21 cellular contexts compared by ENCODE assay signal in the genomic region with DNA sequence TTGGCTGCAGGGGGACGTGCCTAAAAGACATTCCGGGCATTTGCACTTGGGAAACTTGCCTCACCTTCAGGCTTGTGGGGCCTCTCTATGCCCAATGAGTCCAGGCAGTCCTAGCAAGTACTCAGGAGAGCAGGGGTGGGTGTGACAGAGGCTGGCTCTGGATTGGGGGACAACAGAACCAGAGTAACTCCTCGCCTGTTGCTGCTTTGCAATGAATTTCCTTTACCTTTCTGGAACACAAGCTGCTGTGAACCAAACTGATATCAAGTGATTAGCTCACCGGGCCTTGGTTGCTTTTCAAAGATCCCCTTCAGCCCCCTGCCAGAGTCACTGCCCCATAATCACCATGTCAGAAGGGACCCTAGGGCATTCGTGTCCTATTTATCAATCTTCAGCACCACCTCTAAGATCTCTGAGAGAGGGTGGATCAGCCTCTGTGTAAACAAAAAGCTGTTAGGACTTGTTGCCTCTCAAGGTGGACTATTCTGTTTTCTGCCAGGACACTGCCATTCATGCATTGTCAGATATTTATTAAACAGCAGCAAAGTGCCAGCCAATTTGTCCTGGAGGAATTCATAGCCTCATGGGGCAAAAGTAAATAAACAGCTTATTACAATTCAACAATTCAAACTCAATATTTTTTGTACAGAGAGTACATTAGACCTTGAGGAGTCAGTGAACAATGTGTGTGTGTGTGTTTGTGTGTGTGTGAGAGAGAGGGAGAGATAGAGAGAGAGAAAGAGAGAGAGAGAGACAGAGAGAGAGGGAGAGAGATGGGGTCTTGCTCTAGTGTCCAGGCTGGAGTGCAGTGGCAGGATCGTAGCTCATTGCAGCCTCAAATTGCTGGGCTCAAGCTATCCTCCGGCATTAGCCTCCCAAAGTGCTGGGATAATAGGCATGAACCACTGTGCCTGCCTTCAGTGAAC. TPM values are rescaled to one million over a fixed set of nuclear protein-coding genes. Genes with fewer than 3 reads are reported as not detected.
A peak's percentile ranks its signal among the peaks of the same experiment; 100 is the strongest.
DNase-seq lines count a peak whose midpoint lies in the region; ATAC-seq, FAIRE-seq and TF ChIP-seq lines count a peak whose summit lies in the region.
"Had no signal": no experiment of that assay in that cellular context is flagged by ENCODE, and none has a peak within 500 bp of the region (broad histone marks: within the 10 kb centered on the region; RNA-seq: fewer than 3 reads in every experiment).

No MANE protein-coding gene starts in this region.

- TF ChIP-seq EP300 in HepG2 (IDR thresholded peaks at IDR 0.05; ENCODE audit: low read depth in 2 of 2, low read length in 2 of 2) (no peak), HepG2 (CRISPR knock-in tag; IDR thresholded peaks at IDR 0.05; ENCODE audit: borderline replicate concordance) (no peak)

- FAIRE-seq in HepG2 (lab: Jason Lieb, UNC), result no peak

- H3K36me3 ChIP-seq in HepG2 (replicated peaks in 1 of 2; ENCODE audit: control insufficient read depth in 1 of 2, insufficient read depth in 2 of 2, low read length in 2 of 2), result no peaks in the 10 kb centered on the region
- no peaks in the 10 kb centered on the region for H3K36me3 ChIP-seq in right lobe of liver
- H3K36me3 ChIP-seq in prostate gland, result no peaks in the 10 kb centered on the region

- TF ChIP-seq CTCF in HepG2 (CRISPR knock-in tag; IDR thresholded peaks at IDR 0.05) (no peak), right lobe of liver (IDR thresholded peaks at IDR 0.05) (no peak), prostate gland (IDR thresholded peaks at IDR 0.05) (no peak)

- ATAC-seq in HepG2, result no peak; the same call in 2 of the 3 replicates
- no peak for ATAC-seq in right lobe of liver
- no peak for ATAC-seq in T-helper 17 cell
- peak; percentile 26 for ATAC-seq in esophagus mucosa

- no peak overlapping the region for H3K4me2 ChIP-seq in HepG2 (ENCODE audit: low read depth, low read length)

- peak overlapping the region; percentile 79 for H3K27ac Mint-ChIP-seq in T-helper 17 cell
- H3K27ac Mint-ChIP-seq in activated CD4-positive, alpha-beta memory T cell treated with anti-CD3 and anti-CD28 coated beads, Interleukin-2, amount 10 ng/mL, durations not matched to agents 7 days and 5 days, result no peak overlapping the region

- no peak overlapping the region for H3K4me3 Mint-ChIP-seq in T-helper 17 cell
- H3K4me3 Mint-ChIP-seq in activated CD4-positive, alpha-beta memory T cell treated with anti-CD3 and anti-CD28 coated beads, Interleukin-2, amount 10 ng/mL, durations not matched to agents 7 days and 5 days, result no peak overlapping the region
- H3K4me3 Mint-ChIP-seq: H9, IgD-negative memory B cell had no signal

- in situ Hi-C loops in HepG2 (cut with HindIII; ENCODE audit: extremely low pct_ligation_motif_present, low pct_unique_long_range_greater_than_20kb), result no loop called here

- 28% methylated on average over 7 of the region's 7 CpGs for WGBS in HepG2 (ENCODE audit: low lambda C conversion rate)
- 82% methylated on average over 4 of the region's 7 CpGs for WGBS in right lobe of liver (ENCODE audit: insufficient coverage, low coverage, low lambda C conversion rate, missing lambda C conversion rate)
- WGBS in prostate gland, result 58% methylated on average over 7 of the region's 7 CpGs

- no peak for TF ChIP-seq POLR2A in HepG2 (IDR thresholded peaks at IDR 0.05; ENCODE audit: insufficient read depth in 1 of 2, low read depth in 2 of 2, low read length in 2 of 2)
- no peak for TF ChIP-seq POLR2A in right lobe of liver (IDR thresholded peaks at IDR 0.05)
- TF ChIP-seq POLR2A in prostate gland (IDR thresholded peaks at IDR 0.05), result no peak

- no peak overlapping the region for H3K4me3 ChIP-seq in HepG2 (replicated peaks in 1 of 3; ENCODE audit: insufficient read depth in 1 of 3, low read depth in 2 of 3, low read length in 3 of 3)
- no peak overlapping the region for H3K4me3 ChIP-seq in right lobe of liver
- no peak overlapping the region for H3K4me3 ChIP-seq in prostate gland
- H3K4me3 ChIP-seq: SJSA1 had no signal

- BruUV-seq in HepG2 (replicated peaks; lab: Mats Ljungman, UMichigan), result no TSS peak

- H3K4me1 Mint-ChIP-seq in T-helper 17 cell, result peaks cover 2% of the 10 kb centered on the region
- peaks cover 4% of the 10 kb centered on the region for H3K4me1 Mint-ChIP-seq in activated CD4-positive, alpha-beta memory T cell treated with anti-CD3 and anti-CD28 coated beads, Interleukin-2, amount 10 ng/mL, durations not matched to agents 7 days and 5 days
- H3K4me1 Mint-ChIP-seq: IgD-negative memory B cell had no signal

- DNase-seq in HepG2 (ENCODE audit: low spot score), result no peak
- no peak for DNase-seq in right lobe of liver
- no peak for DNase-seq in T-helper 17 cell
- no peak for DNase-seq in prostate gland (ENCODE audit: low spot score)
- no peak for DNase-seq in NCI-H2196 treated with DMSO at 0.1 percent for 48 hours (lab: John Stamatoyannopoulos, UW; ENCODE audit: unreplicated experiment)
- DNase-seq in activated CD4-positive, alpha-beta memory T cell treated with anti-CD3 and anti-CD28 coated beads, Interleukin-2, amount 10 ng/mL, durations not matched to agents 7 days and 5 days, result no peak
- DNase-seq in globus pallidus (ENCODE audit: low spot score), result no peak
- DNase-seq: C1 segment of cervical spinal cord; DMS 273 treated with DMSO at 0.1 percent for 48 hours; H9; MV-4-11; NCI-H146; NCI-H2081; NCI-H2227 treated with DMSO at 0.1 percent for 48 hours; NCI-H526; NK-92 treated with Interleukin-12 subunit alpha and Interleukin-12 subunit beta, amount 100 ng/mL, for 24 hours had no signal

- H3K79me2 ChIP-seq in HepG2 (ENCODE audit: insufficient read depth, low read length), result no peaks in the 10 kb centered on the region

- no peaks in the 10 kb centered on the region for H3K9me3 ChIP-seq in HepG2 (ENCODE audit: low read length)
- no peaks in the 10 kb centered on the region for H3K9me3 ChIP-seq in right lobe of liver
- no peaks in the 10 kb centered on the region for H3K9me3 ChIP-seq in T-helper 17 cell (ENCODE audit: control insufficient read depth, low read length, poor library complexity, severe bottlenecking)
- H3K9me3 ChIP-seq in prostate gland, result no peaks in the 10 kb centered on the region
- H3K9me3 ChIP-seq: SJSA1 had no signal

- H3K36me3 Mint-ChIP-seq in T-helper 17 cell (ENCODE audit: low read depth), result peaks cover 6% of the 10 kb centered on the region
- no peaks in the 10 kb centered on the region for H3K36me3 Mint-ChIP-seq in activated CD4-positive, alpha-beta memory T cell treated with anti-CD3 and anti-CD28 coated beads, Interleukin-2, amount 10 ng/mL, durations not matched to agents 7 days and 5 days (ENCODE audit: low read depth)

- no peaks in the 10 kb centered on the region for H4K20me1 ChIP-seq in HepG2 (ENCODE audit: insufficient read depth, low read length)

- POLR2A ChIA-PET in HepG2 (lab: Yijun Ruan, JAX), result interaction anchor here (1.2 to 2.0 kb wide), 2 partner anchors 13 to 51 kb away, joined by 4 to 10 read pairs; partner anchors contain the start of genes CBLN3 and KHNYN
- POLR2A ChIA-PET in activated CD4-positive, alpha-beta memory T cell treated with anti-CD3 and anti-CD28 coated beads, Interleukin-2, amount 10 ng/mL, durations not matched to agents 7 days and 5 days (lab: Charles Lee), result interaction anchor here (1.2 kb wide), 2 partner anchors 39 to 51 kb away, joined by 3 read pairs; partner anchors contain the start of genes CBLN3, KHNYN and RIPK3

- no peak overlapping the region for H2AFZ ChIP-seq in HepG2 (ENCODE audit: low read length)

- H3K9ac ChIP-seq in HepG2 (ENCODE audit: insufficient read depth, low read depth, low read length), result no peak overlapping the region

- CTCF ChIA-PET in HepG2 (lab: Yijun Ruan, JAX; ENCODE audit: low intra/inter-chr PET ratio, low total read pairs), result no interaction called here
- CTCF ChIA-PET in activated CD4-positive, alpha-beta memory T cell treated with anti-CD3 and anti-CD28 coated beads, Interleukin-2, amount 10 ng/mL, durations not matched to agents 7 days and 5 days (lab: Charles Lee), result no interaction called here

- intact Hi-C loops in HepG2 (cut with micrococcal nuclease; ENCODE audit: unreplicated experiment), result no loop called here
- intact Hi-C loops in right lobe of liver (cut with DNase I), result no loop called here
- intact Hi-C loops in prostate gland (cut with DNase I), result no loop called here

- H3K27ac ChIP-seq in HepG2 (ENCODE audit: extremely low read length, insufficient read depth, low read length) (no peak overlapping the region), right lobe of liver (no peak overlapping the region), prostate gland (peak overlapping the region; percentile 4 to 10)
- H3K27ac ChIP-seq: SJSA1 had no signal

- H3K4me1 ChIP-seq in HepG2 (ENCODE audit: insufficient read depth, low read length) (peaks cover 14% of the 10 kb centered on the region), right lobe of liver (no peaks in the 10 kb centered on the region), prostate gland (replicated peaks) (no peaks in the 10 kb centered on the region)
- H3K4me1 ChIP-seq: SJSA1 had no signal

- H3K27me3 ChIP-seq in HepG2 (ENCODE audit: control insufficient read depth in 1 of 2, insufficient read depth in 2 of 2, low read length in 2 of 2) (peaks cover 7 to 58% of the 10 kb centered on the region in 2 experiments; a peak in 4 of 5 replicates), right lobe of liver (no peaks in the 10 kb centered on the region), prostate gland (replicated peaks; ENCODE audit: insufficient read depth) (no peaks in the 10 kb centered on the region)
- H3K27me3 ChIP-seq: SJSA1 had no signal

- TF ChIP-seq RAD21 in HepG2 (CRISPR knock-in tag; IDR thresholded peaks at IDR 0.05), result no peak

- H3K9me3 Mint-ChIP-seq in activated CD4-positive, alpha-beta memory T cell treated with anti-CD3 and anti-CD28 coated beads, Interleukin-2, amount 10 ng/mL, durations not matched to agents 7 days and 5 days, result no peaks in the 10 kb centered on the region
- H3K9me3 Mint-ChIP-seq: H9, IgD-negative memory B cell had no signal

- peaks cover 35% of the 10 kb centered on the region for H3K27me3 Mint-ChIP-seq in T-helper 17 cell
- peaks cover 6% of the 10 kb centered on the region for H3K27me3 Mint-ChIP-seq in activated CD4-positive, alpha-beta memory T cell treated with anti-CD3 and anti-CD28 coated beads, Interleukin-2, amount 10 ng/mL, durations not matched to agents 7 days and 5 days
- H3K27me3 Mint-ChIP-seq: IgD-negative memory B cell had no signal

RNA-seq across cellular contexts. Expression of gene NFATC4, which starts 11.3 kb away (rescaled TPM):
- total RNA-seq in HepG2 (2016; rRNA removed; fragmentation: Illumina TruSeq; extraction: Trizol) (0.04 TPM in 1 of 2 replicates, not detected in the other), right lobe of liver (1 to 10 TPM; 1.0 to 3.7 (median 2.0) TPM), T-helper 17 cell (not detected), esophagus mucosa (3.4 TPM), prostate gland (10 to 100 TPM in 1 of 2 donors, 1 to 10 TPM in 1; 6.3 to 41.1 TPM)
- not detected in 2 replicates for total RNA-seq in HepG2 (2016; cell fraction: cytosol; rRNA removed; fragmentation: Illumina TruSeq; extraction: Trizol; ENCODE audit: low read depth)
- 0.11 TPM in 1 of 2 replicates, not detected in the other for total RNA-seq in HepG2 (2016; cell fraction: insoluble cytoplasmic fraction; rRNA removed; fragmentation: Illumina TruSeq; extraction: Trizol)
- total RNA-seq in HepG2 (2016; cell fraction: membrane; rRNA removed; fragmentation: Illumina TruSeq; extraction: Trizol), result not detected in 2 replicates
- 0.34 TPM in 1 of 2 replicates, not detected in the other for total RNA-seq in HepG2 (2016; cell fraction: nucleus; rRNA removed; fragmentation: Illumina TruSeq; extraction: Trizol)
- polyA plus RNA-seq in HepG2 (2011; rRNA removed), result 0.15 and 0.24 TPM in 2 replicates
- polyA plus RNA-seq in HepG2 (2011; cell fraction: cytosol; rRNA removed), result 0.03 and 0.05 TPM in 2 replicates
- 1.6 and 2.4 TPM in 2 replicates for polyA plus RNA-seq in HepG2 (2011; cell fraction: nucleus; rRNA removed)
- polyA plus RNA-seq in HepG2 (2012), result 0.17 and 0.40 TPM in 2 replicates
- not detected in 2 replicates for polyA plus RNA-seq in HepG2 (2016; cell fraction: cytosol; fragmentation: Illumina TruSeq; extraction: Trizol; ENCODE audit: low read depth)
- not detected in 2 replicates for polyA plus RNA-seq in HepG2 (2016; cell fraction: insoluble cytoplasmic fraction; fragmentation: Illumina TruSeq; extraction: Trizol; ENCODE audit: low read depth)
- not detected in 2 replicates for polyA plus RNA-seq in HepG2 (2016; cell fraction: membrane; fragmentation: Illumina TruSeq; extraction: Trizol; ENCODE audit: low read depth)
- 0.47 TPM in 1 of 2 replicates, not detected in the other for polyA plus RNA-seq in HepG2 (2016; cell fraction: nucleus; fragmentation: Illumina TruSeq; extraction: Trizol; ENCODE audit: insufficient read depth, low read depth)
- 0.32 TPM in 1 of 2 replicates, not detected in the other for polyA minus RNA-seq in HepG2 (2011; rRNA and poly(A)+ RNA removed; ENCODE audit: low replicate concordance)
- polyA minus RNA-seq in HepG2 (2011; cell fraction: cytosol; rRNA and poly(A)+ RNA removed), result not detected in 2 replicates
- 0.37 and 0.39 TPM in 2 replicates for polyA minus RNA-seq in HepG2 (2011; cell fraction: nucleus; rRNA and poly(A)+ RNA removed)
- not detected for total RNA-seq in activated CD4-positive, alpha-beta memory T cell treated with anti-CD3 and anti-CD28 coated beads, Interleukin-2, amount 10 ng/mL, durations not matched to agents 7 days and 5 days

RNA-seq across cellular contexts. Expression of gene NYNRIN, which starts 19.6 kb away (rescaled TPM):
- 1.1 and 1.3 TPM in 2 replicates for total RNA-seq in HepG2 (2016; rRNA removed; fragmentation: Illumina TruSeq; extraction: Trizol)
- 0.09 and 0.10 TPM in 2 replicates for total RNA-seq in HepG2 (2016; cell fraction: cytosol; rRNA removed; fragmentation: Illumina TruSeq; extraction: Trizol; ENCODE audit: low read depth)
- 0.91 and 1.1 TPM in 2 replicates for total RNA-seq in HepG2 (2016; cell fraction: insoluble cytoplasmic fraction; rRNA removed; fragmentation: Illumina TruSeq; extraction: Trizol)
- 0.24 and 0.34 TPM in 2 replicates for total RNA-seq in HepG2 (2016; cell fraction: membrane; rRNA removed; fragmentation: Illumina TruSeq; extraction: Trizol)
- 1.0 and 1.4 TPM in 2 replicates for total RNA-seq in HepG2 (2016; cell fraction: nucleus; rRNA removed; fragmentation: Illumina TruSeq; extraction: Trizol)
- 0.63 and 0.95 TPM in 2 replicates for polyA plus RNA-seq in HepG2 (2011; rRNA removed)
- polyA plus RNA-seq in HepG2 (2011; cell fraction: cytosol; rRNA removed), result 0.39 and 0.44 TPM in 2 replicates
- polyA plus RNA-seq in HepG2 (2011; cell fraction: nucleus; rRNA removed), result 2.0 and 2.1 TPM in 2 replicates
- polyA plus RNA-seq in HepG2 (2012), result 1.8 and 5.9 TPM in 2 replicates
- polyA plus RNA-seq in HepG2 (2016; cell fraction: cytosol; fragmentation: Illumina TruSeq; extraction: Trizol; ENCODE audit: low read depth), result 0.07 and 0.08 TPM in 2 replicates
- polyA plus RNA-seq in HepG2 (2016; cell fraction: insoluble cytoplasmic fraction; fragmentation: Illumina TruSeq; extraction: Trizol; ENCODE audit: low read depth), result 0.72 and 0.83 TPM in 2 replicates
- polyA plus RNA-seq in HepG2 (2016; cell fraction: membrane; fragmentation: Illumina TruSeq; extraction: Trizol; ENCODE audit: low read depth), result 0.13 and 0.14 TPM in 2 replicates
- 1.2 and 1.5 TPM in 2 replicates for polyA plus RNA-seq in HepG2 (2016; cell fraction: nucleus; fragmentation: Illumina TruSeq; extraction: Trizol; ENCODE audit: insufficient read depth, low read depth)
- polyA minus RNA-seq in HepG2 (2011; rRNA and poly(A)+ RNA removed; ENCODE audit: low replicate concordance), result 2.4 TPM in 1 of 2 replicates, not detected in the other
- 1.4 and 1.5 TPM in 2 replicates for polyA minus RNA-seq in HepG2 (2011; cell fraction: cytosol; rRNA and poly(A)+ RNA removed)
- polyA minus RNA-seq in HepG2 (2011; cell fraction: nucleus; rRNA and poly(A)+ RNA removed), result 1.7 and 1.9 TPM in 2 replicates
- 1 to 10 TPM; 1.8 to 6.1 (median 2.7) TPM for total RNA-seq in right lobe of liver
- total RNA-seq in T-helper 17 cell, result under 1 TPM in 1 of 2 donors, not detected in 1; 0.22 TPM
- total RNA-seq in esophagus mucosa, result 6.1 TPM
- total RNA-seq in prostate gland, result 10 to 100 TPM; 10.5 to 26.5 TPM
- total RNA-seq in activated CD4-positive, alpha-beta memory T cell treated with anti-CD3 and anti-CD28 coated beads, Interleukin-2, amount 10 ng/mL, durations not matched to agents 7 days and 5 days, result under 1 TPM; 0.18 TPM
- polyA plus RNA-seq: IgD-negative memory B cell had no signal

RNA-seq across cellular contexts. Expression of gene RIPK3, which starts 39.5 kb away (rescaled TPM):
- total RNA-seq in HepG2 (2016; rRNA removed; fragmentation: Illumina TruSeq; extraction: Trizol) (not detected in 2 replicates), right lobe of liver (1 to 10 TPM in 2 of 6 experiments, under 1 TPM in 4; 0.70 to 1.6 (median 0.90) TPM), T-helper 17 cell (10 to 100 TPM; 22.7 to 26.1 TPM), esophagus mucosa (10.5 TPM), prostate gland (1 to 10 TPM; 1.9 to 7.6 TPM)
- total RNA-seq in HepG2 (2016; cell fraction: cytosol; rRNA removed; fragmentation: Illumina TruSeq; extraction: Trizol; ENCODE audit: low read depth), result not detected in 2 replicates
- total RNA-seq in HepG2 (2016; cell fraction: insoluble cytoplasmic fraction; rRNA removed; fragmentation: Illumina TruSeq; extraction: Trizol), result not detected in 2 replicates
- total RNA-seq in HepG2 (2016; cell fraction: membrane; rRNA removed; fragmentation: Illumina TruSeq; extraction: Trizol), result not detected in 2 replicates
- total RNA-seq in HepG2 (2016; cell fraction: nucleus; rRNA removed; fragmentation: Illumina TruSeq; extraction: Trizol), result not detected in 2 replicates
- not detected in 2 replicates for polyA plus RNA-seq in HepG2 (2011; rRNA removed)
- polyA plus RNA-seq in HepG2 (2011; cell fraction: cytosol; rRNA removed), result not detected in 2 replicates
- polyA plus RNA-seq in HepG2 (2011; cell fraction: nucleus; rRNA removed), result not detected in 2 replicates
- not detected in 2 replicates for polyA plus RNA-seq in HepG2 (2012)
- not detected in 2 replicates for polyA plus RNA-seq in HepG2 (2016; cell fraction: cytosol; fragmentation: Illumina TruSeq; extraction: Trizol; ENCODE audit: low read depth)
- not detected in 2 replicates for polyA plus RNA-seq in HepG2 (2016; cell fraction: insoluble cytoplasmic fraction; fragmentation: Illumina TruSeq; extraction: Trizol; ENCODE audit: low read depth)
- polyA plus RNA-seq in HepG2 (2016; cell fraction: membrane; fragmentation: Illumina TruSeq; extraction: Trizol; ENCODE audit: low read depth), result not detected in 2 replicates
- polyA plus RNA-seq in HepG2 (2016; cell fraction: nucleus; fragmentation: Illumina TruSeq; extraction: Trizol; ENCODE audit: insufficient read depth, low read depth), result not detected in 2 replicates
- not detected in 2 replicates for polyA minus RNA-seq in HepG2 (2011; rRNA and poly(A)+ RNA removed; ENCODE audit: low replicate concordance)
- not detected in 2 replicates for polyA minus RNA-seq in HepG2 (2011; cell fraction: cytosol; rRNA and poly(A)+ RNA removed)
- not detected in 2 replicates for polyA minus RNA-seq in HepG2 (2011; cell fraction: nucleus; rRNA and poly(A)+ RNA removed)
- total RNA-seq in activated CD4-positive, alpha-beta memory T cell treated with anti-CD3 and anti-CD28 coated beads, Interleukin-2, amount 10 ng/mL, durations not matched to agents 7 days and 5 days, result 10 to 100 TPM; 37.3 to 38.0 TPM
- total RNA-seq: A673, SJSA1 had no signal

RNA-seq across cellular contexts. Expression of gene ADCY4, which starts 44.4 kb away (rescaled TPM):
- total RNA-seq in HepG2 (2016; rRNA removed; fragmentation: Illumina TruSeq; extraction: Trizol), result not detected in 2 replicates
- not detected in 2 replicates for total RNA-seq in HepG2 (2016; cell fraction: cytosol; rRNA removed; fragmentation: Illumina TruSeq; extraction: Trizol; ENCODE audit: low read depth)
- not detected in 2 replicates for total RNA-seq in HepG2 (2016; cell fraction: insoluble cytoplasmic fraction; rRNA removed; fragmentation: Illumina TruSeq; extraction: Trizol)
- not detected in 2 replicates for total RNA-seq in HepG2 (2016; cell fraction: membrane; rRNA removed; fragmentation: Illumina TruSeq; extraction: Trizol)
- total RNA-seq in HepG2 (2016; cell fraction: nucleus; rRNA removed; fragmentation: Illumina TruSeq; extraction: Trizol), result not detected in 2 replicates
- polyA plus RNA-seq in HepG2 (2011; rRNA removed), result 0.03 TPM in 1 of 2 replicates, not detected in the other
- polyA plus RNA-seq in HepG2 (2011; cell fraction: cytosol; rRNA removed), result not detected in 2 replicates
- 0.31 and 0.50 TPM in 2 replicates for polyA plus RNA-seq in HepG2 (2011; cell fraction: nucleus; rRNA removed)
- 0.20 TPM in 1 of 2 replicates, not detected in the other for polyA plus RNA-seq in HepG2 (2012)
- not detected in 2 replicates for polyA plus RNA-seq in HepG2 (2016; cell fraction: cytosol; fragmentation: Illumina TruSeq; extraction: Trizol; ENCODE audit: low read depth)
- not detected in 2 replicates for polyA plus RNA-seq in HepG2 (2016; cell fraction: insoluble cytoplasmic fraction; fragmentation: Illumina TruSeq; extraction: Trizol; ENCODE audit: low read depth)
- polyA plus RNA-seq in HepG2 (2016; cell fraction: membrane; fragmentation: Illumina TruSeq; extraction: Trizol; ENCODE audit: low read depth), result not detected in 2 replicates
- 0.19 TPM in 1 of 2 replicates, not detected in the other for polyA plus RNA-seq in HepG2 (2016; cell fraction: nucleus; fragmentation: Illumina TruSeq; extraction: Trizol; ENCODE audit: insufficient read depth, low read depth)
- 0.22 TPM in 1 of 2 replicates, not detected in the other for polyA minus RNA-seq in HepG2 (2011; rRNA and poly(A)+ RNA removed; ENCODE audit: low replicate concordance)
- polyA minus RNA-seq in HepG2 (2011; cell fraction: cytosol; rRNA and poly(A)+ RNA removed), result not detected in 2 replicates
- 0.99 TPM in 1 of 2 replicates, not detected in the other for polyA minus RNA-seq in HepG2 (2011; cell fraction: nucleus; rRNA and poly(A)+ RNA removed)
- total RNA-seq in right lobe of liver, result 1 to 10 TPM; 2.3 to 7.2 (median 3.9) TPM
- total RNA-seq in T-helper 17 cell, result 1 to 10 TPM; 5.4 to 7.9 TPM
- total RNA-seq in esophagus mucosa, result 4.5 TPM
- total RNA-seq in prostate gland, result 10 to 100 TPM; 19.4 to 28.7 TPM
- total RNA-seq in activated CD4-positive, alpha-beta memory T cell treated with anti-CD3 and anti-CD28 coated beads, Interleukin-2, amount 10 ng/mL, durations not matched to agents 7 days and 5 days, result 1 to 10 TPM; 4.5 to 5.9 TPM
- total RNA-seq: HT1080, SJSA1 had no signal

RNA-seq across cellular contexts. Expression of gene CBLN3, which starts 50.2 kb away (rescaled TPM):
- total RNA-seq in HepG2 (2016; rRNA removed; fragmentation: Illumina TruSeq; extraction: Trizol) (0.45 and 0.66 TPM in 2 replicates), right lobe of liver (1 to 10 TPM in 4 of 6 experiments, under 1 TPM in 2; 0.74 to 1.8 (median 1.2) TPM), T-helper 17 cell (1 to 10 TPM; 4.2 to 6.0 TPM), esophagus mucosa (0.44 TPM), prostate gland (10 to 100 TPM in 1 of 2 donors, 1 to 10 TPM in 1; 2.4 to 11.1 TPM)
- total RNA-seq in HepG2 (2016; cell fraction: cytosol; rRNA removed; fragmentation: Illumina TruSeq; extraction: Trizol; ENCODE audit: low read depth), result 0.62 and 0.81 TPM in 2 replicates
- 0.58 and 0.78 TPM in 2 replicates for total RNA-seq in HepG2 (2016; cell fraction: insoluble cytoplasmic fraction; rRNA removed; fragmentation: Illumina TruSeq; extraction: Trizol)
- 1.3 TPM in 2 replicates for total RNA-seq in HepG2 (2016; cell fraction: membrane; rRNA removed; fragmentation: Illumina TruSeq; extraction: Trizol)
- 0.47 and 0.60 TPM in 2 replicates for total RNA-seq in HepG2 (2016; cell fraction: nucleus; rRNA removed; fragmentation: Illumina TruSeq; extraction: Trizol)
- polyA plus RNA-seq in HepG2 (2011; rRNA removed), result 0.74 and 0.98 TPM in 2 replicates
- 0.71 and 0.97 TPM in 2 replicates for polyA plus RNA-seq in HepG2 (2011; cell fraction: cytosol; rRNA removed)
- polyA plus RNA-seq in HepG2 (2011; cell fraction: nucleus; rRNA removed), result 1.3 and 1.8 TPM in 2 replicates
- polyA plus RNA-seq in HepG2 (2012), result 0.77 and 1.9 TPM in 2 replicates
- polyA plus RNA-seq in HepG2 (2016; cell fraction: cytosol; fragmentation: Illumina TruSeq; extraction: Trizol; ENCODE audit: low read depth), result 0.70 and 0.86 TPM in 2 replicates
- 0.62 and 1.3 TPM in 2 replicates for polyA plus RNA-seq in HepG2 (2016; cell fraction: insoluble cytoplasmic fraction; fragmentation: Illumina TruSeq; extraction: Trizol; ENCODE audit: low read depth)
- 1.4 TPM in 2 replicates for polyA plus RNA-seq in HepG2 (2016; cell fraction: membrane; fragmentation: Illumina TruSeq; extraction: Trizol; ENCODE audit: low read depth)
- polyA plus RNA-seq in HepG2 (2016; cell fraction: nucleus; fragmentation: Illumina TruSeq; extraction: Trizol; ENCODE audit: insufficient read depth, low read depth), result 1.3 and 1.6 TPM in 2 replicates
- polyA minus RNA-seq in HepG2 (2011; rRNA and poly(A)+ RNA removed; ENCODE audit: low replicate concordance), result 0.37 and 0.92 TPM in 2 replicates
- polyA minus RNA-seq in HepG2 (2011; cell fraction: cytosol; rRNA and poly(A)+ RNA removed), result 0.30 and 0.35 TPM in 2 replicates
- polyA minus RNA-seq in HepG2 (2011; cell fraction: nucleus; rRNA and poly(A)+ RNA removed), result 0.52 and 0.75 TPM in 2 replicates
- 1 to 10 TPM; 8.6 to 9.5 TPM for total RNA-seq in activated CD4-positive, alpha-beta memory T cell treated with anti-CD3 and anti-CD28 coated beads, Interleukin-2, amount 10 ng/mL, durations not matched to agents 7 days and 5 days

Comparison
In these comparisons a context has a peak if more than half of its experiments do, and no peak if none do; other contexts are left out.
1. H3K27ac ChIP-seq: peak in prostate gland (2 of 2); none in HepG2 (single experiment) and right lobe of liver (0 of 3).